In genomic region chrX:20442597-20442996, GRCh38 we compare ENCODE assay signal across 8 cellular contexts.
DNase-seq lines count a peak whose midpoint lies in the region; ATAC-seq and TF ChIP-seq lines count a peak whose summit lies in the region.

No MANE protein-coding gene starts in this region.

- no peaks in the 10 kb centered on the region for H3K79me2 ChIP-seq in SU-DHL-6 (ENCODE audit: insufficient read depth, low read length)

- H3K4me3 ChIP-seq in SU-DHL-6 (ENCODE audit: insufficient read depth, low read length, poor library complexity, severe bottlenecking) (no peak overlapping the region), heart right ventricle (no peak overlapping the region)

- WGBS in heart right ventricle, 2 donors: 22 to 34% methylated on average over 3 of the region's 3 CpGs

- no peaks in the 10 kb centered on the region for H3F3A ChIP-seq in SU-DHL-6 (ENCODE audit: insufficient read depth)

- H3K36me3 ChIP-seq in SU-DHL-6 (ENCODE audit: low read length) (no peaks in the 10 kb centered on the region), heart right ventricle (no peaks in the 10 kb centered on the region)

- ATAC-seq in heart right ventricle: peak; percentile 56 to 83 (median 75)

- no peaks in the 10 kb centered on the region for H3K9me3 ChIP-seq in SU-DHL-6 (ENCODE audit: insufficient read depth, low read length)
- H3K9me3 ChIP-seq in heart right ventricle: no peaks in the 10 kb centered on the region

- peak; percentile 64 for TF ChIP-seq CTCF in SU-DHL-6 (IDR thresholded peaks at IDR 0.05; ENCODE audit: insufficient read depth, low read length, poor library complexity, severe bottlenecking)
- TF ChIP-seq CTCF in heart right ventricle (IDR thresholded peaks at IDR 0.05): peak; percentile 14 to 70 (median 66)

- H4K20me1 ChIP-seq in SU-DHL-6 (ENCODE audit: low read depth, low read length): no peaks in the 10 kb centered on the region

- intact Hi-C loops in heart right ventricle (cut with DNase I): loop anchor here in 8 of 10 donors (2.0 to 10.0 kb wide), 5 partner anchors 188 to 538 kb away; no protein-coding TSS in a partner anchor

- no peaks in the 10 kb centered on the region for H3K9me2 ChIP-seq in SU-DHL-6 (replicated peaks; ENCODE audit: insufficient read depth, low read length)

- no peak overlapping the region for H2AFZ ChIP-seq in SU-DHL-6 (ENCODE audit: low read depth, low read length, severe bottlenecking)

- H3K9ac ChIP-seq in SU-DHL-6 (ENCODE audit: low read length): no peak overlapping the region

- no peak overlapping the region for H3K4me2 ChIP-seq in SU-DHL-6 (ENCODE audit: low read depth, low read length, poor library complexity, severe bottlenecking)

- H3K27me3 ChIP-seq in SU-DHL-6 (ENCODE audit: low read length) (no peaks in the 10 kb centered on the region), heart right ventricle (peaks cover 0 to 8% (median 0%) of the 10 kb centered on the region in 7 donors)

- peaks cover 0 to 6% (median 0%) of the 10 kb centered on the region in 9 donors for H3K4me1 ChIP-seq in heart right ventricle

- H3K27ac ChIP-seq in SU-DHL-6 (ENCODE audit: low read depth, low read length): no peak overlapping the region
- H3K27ac ChIP-seq in heart right ventricle: no peak overlapping the region

- DNase-seq in DMS 273 (lab: John Stamatoyannopoulos, UW; ENCODE audit: unreplicated experiment) (peak; percentile 88), H4 (ENCODE audit: low spot score) (peak; percentile 63), NCI-H1417 treated with DMSO at 0.1 percent for 48 hours (lab: John Stamatoyannopoulos, UW) (peak; percentile 28), heart right ventricle (peak; percentile 63 to 75), renal cortical epithelial cell (ENCODE audit: low read depth) (peak; percentile 82), OCI-M2 (lab: John Stamatoyannopoulos, UW; ENCODE audit: unreplicated experiment) (no peak)
- DNase-seq in activated naive CD8-positive, alpha-beta T cell treated with anti-CD3 and anti-CD28 coated beads, Interleukin-2, amount 50 U/mL, for 16 hours (ENCODE audit: low read depth, low spot score): peak; percentile 63
